Comparison of ENCODE assay signal across 8 cellular contexts in the genomic region with DNA sequence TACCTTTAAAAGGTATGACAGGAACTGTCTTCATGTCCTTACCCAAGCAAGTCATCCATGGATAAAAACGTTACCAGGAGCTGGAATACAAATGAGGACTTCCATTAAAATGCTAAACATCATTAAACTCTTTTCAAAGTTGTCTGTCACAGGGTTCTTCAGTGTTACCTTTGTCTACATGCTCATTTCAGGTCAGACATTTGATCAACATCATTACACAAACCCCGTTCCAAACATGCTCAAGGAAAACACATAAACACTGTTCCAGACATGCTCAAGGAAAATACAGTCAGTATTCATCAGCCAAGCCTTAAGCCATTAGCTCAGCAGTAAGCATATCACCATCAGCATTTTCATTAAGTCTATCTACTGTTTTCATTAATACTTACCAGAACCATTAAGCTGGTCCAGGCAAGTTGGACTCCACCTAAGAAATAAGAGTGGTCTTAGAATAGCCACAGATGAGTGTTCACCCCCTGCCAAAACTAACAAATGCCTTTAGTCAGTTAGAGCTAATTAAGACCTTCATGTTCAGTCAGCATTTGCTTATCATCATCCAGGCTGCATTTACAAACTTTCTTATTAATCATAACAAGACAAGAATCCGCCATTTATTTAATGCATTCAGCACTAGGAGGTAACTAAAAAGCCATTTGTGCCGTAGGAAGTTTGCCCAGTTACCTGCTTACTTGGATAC. TPM values are rescaled to one million over a fixed set of nuclear protein-coding genes. Genes with fewer than 3 reads are reported as not detected.
DNase-seq lines count a peak whose midpoint lies in the region; ATAC-seq and TF ChIP-seq lines count a peak whose summit lies in the region.

No MANE protein-coding gene starts in this region.

- H2AK5ac ChIP-seq in IMR-90 (ENCODE audit: low read depth, low read length) = no peak overlapping the region

- 0% methylated on average over 1 of the region's 4 CpGs; no CpG with 5 or more reads in 1 of the 2 experiments for whole genome bisulfite sequencing in IMR-90 (ENCODE audit: extremely low coverage in 2 of 2, insufficient read length in 1 of 2), 2 experiments

- H2AFZ ChIP-seq in IMR-90 (replicated peaks; ENCODE audit: low read length, poor library complexity) = no peak overlapping the region

- no peak overlapping the region for H4K91ac ChIP-seq in IMR-90 (ENCODE audit: insufficient read depth, low read depth, low read length)

- ATAC-seq in CD4-positive, CD25-positive, alpha-beta regulatory T cell (ENCODE audit: low read depth in 2 of 2) = no peak
- no peak for ATAC-seq in IMR-90 (ENCODE audit: low read depth)
- ATAC-seq in HG03039 (IDR thresholded peaks at IDR 0.05; ENCODE audit: unreplicated experiment) = no peak
- no peak for ATAC-seq in GM21723 (IDR thresholded peaks at IDR 0.05; ENCODE audit: unreplicated experiment)

- no peak overlapping the region for H3K4ac ChIP-seq in IMR-90 (ENCODE audit: low read depth, low read length)

- H2BK15ac ChIP-seq in IMR-90 (ENCODE audit: low read depth, low read length) = no peak overlapping the region

- peak overlapping the region; percentile 94 for H3K4me3 ChIP-seq in CD4-positive, CD25-positive, alpha-beta regulatory T cell (ENCODE audit: low read depth, low read length)
- H3K4me3 ChIP-seq in IMR-90 (ENCODE audit: insufficient read depth, low read depth, low read length) = peak overlapping the region; percentile 70

- POLR2A ChIA-PET in IMR-90 (lab: Charles Lee; ENCODE audit: unreplicated experiment) = interaction anchor here (0.5 to 1.1 kb wide), 3 partner anchors 9 to 21 kb away, joined by 3 to 13 read pairs (median 5); no protein-coding TSS in a partner anchor

- peak overlapping the region; percentile 64 for H3K4me2 ChIP-seq in IMR-90 (ENCODE audit: low read depth, low read length)

- peaks cover 19 to 66% (median 56%) of the 10 kb centered on the region in 4 donors for H3K4me1 Mint-ChIP-seq in CD4-positive, CD25-positive, alpha-beta regulatory T cell
- H3K4me1 Mint-ChIP-seq in brain (peaks cover 53% of the 10 kb centered on the region), mesothelial cell of epicardium (peaks cover 38% of the 10 kb centered on the region)

- peaks cover 9 to 51% of the 10 kb centered on the region in 2 experiments; a peak in 3 of 4 replicates for H3K79me1 ChIP-seq in IMR-90 (ENCODE audit: low read depth in 1 of 2, low read length in 2 of 2)

- no TSS peak for BruUV-seq in IMR-90 (replicated peaks; lab: Mats Ljungman, UMichigan)

- peak overlapping the region; percentile 98 for H3K27ac ChIP-seq in CD4-positive, CD25-positive, alpha-beta regulatory T cell (ENCODE audit: insufficient read depth, low read length, poor library complexity, severe bottlenecking)
- no peak overlapping the region for H3K27ac ChIP-seq in IMR-90 (ENCODE audit: insufficient read depth, low read length)

- H2BK5ac ChIP-seq in IMR-90 (ENCODE audit: low read depth, low read length, poor library complexity, severe bottlenecking) = peak overlapping the region; percentile 54

- no peaks in the 10 kb centered on the region for H3K9me3 ChIP-seq in CD4-positive, CD25-positive, alpha-beta regulatory T cell (ENCODE audit: control insufficient read depth in 2 of 2, low read length in 2 of 2)
- no peaks in the 10 kb centered on the region for H3K9me3 ChIP-seq in IMR-90 (ENCODE audit: control insufficient read depth, insufficient read depth, low read length)

- no peaks in the 10 kb centered on the region for H3K27me3 ChIP-seq in CD4-positive, CD25-positive, alpha-beta regulatory T cell (ENCODE audit: control insufficient read depth, insufficient read depth, low read length)
- no peaks in the 10 kb centered on the region for H3K27me3 ChIP-seq in IMR-90 (ENCODE audit: control insufficient read depth, insufficient read depth, low read length)

- peak overlapping the region; percentile 96 for H3K23ac ChIP-seq in IMR-90 (ENCODE audit: low read depth, low read length)

- H4K5ac ChIP-seq in IMR-90 (ENCODE audit: low read depth, low read length) = no peak overlapping the region

- in situ Hi-C loops in IMR-90 (cut with MboI; ENCODE audit: low sequenced_read_pairs) = no loop called here

- H2BK20ac ChIP-seq in IMR-90 (ENCODE audit: low read depth, low read length) = no peak overlapping the region

- peak overlapping the region; percentile 37 for H3K56ac ChIP-seq in IMR-90 (ENCODE audit: extremely low read depth, insufficient read depth, low read length)

- peak overlapping the region; percentile 88; the same call in 1 of the 2 replicates for H3K9ac ChIP-seq in IMR-90 (ENCODE audit: low read depth, low read length)

- H3K4me1 ChIP-seq in CD4-positive, CD25-positive, alpha-beta regulatory T cell (ENCODE audit: control insufficient read depth, insufficient read depth, low read length, poor library complexity, severe bottlenecking) = peaks cover 60% of the 10 kb centered on the region
- H3K4me1 ChIP-seq in IMR-90 (ENCODE audit: control insufficient read depth, insufficient read depth, low read length) = no peaks in the 10 kb centered on the region

- CTCF ChIA-PET in IMR-90 (lab: Yijun Ruan, JAX) = interaction anchor here (1.4 kb wide), 1 partner anchor 9 kb away, joined by 8 read pairs; no protein-coding TSS in a partner anchor

- H2AK9ac ChIP-seq in IMR-90 (replicated peaks; ENCODE audit: low read depth, low read length, poor library complexity) = no peak overlapping the region

- no peak for TF ChIP-seq RAD21 in IMR-90 (IDR thresholded peaks at IDR 0.05; ENCODE audit: low read length)

- peaks cover 8% of the 10 kb centered on the region for H3K27me3 Mint-ChIP-seq in CD4-positive, CD25-positive, alpha-beta regulatory T cell
- H3K27me3 Mint-ChIP-seq in brain (peaks cover 9% of the 10 kb centered on the region), mesothelial cell of epicardium (ENCODE audit: low read depth) (no peaks in the 10 kb centered on the region)

- peak overlapping the region; percentile 58; the same call in 1 of the 2 replicates for H3K14ac ChIP-seq in IMR-90 (replicated peaks; ENCODE audit: low read depth, low read length)

- H3K9me3 Mint-ChIP-seq in CD4-positive, CD25-positive, alpha-beta regulatory T cell = no peaks in the 10 kb centered on the region
- H3K9me3 Mint-ChIP-seq in brain (peaks cover 0 to 11% (median 4%) of the 10 kb centered on the region in 5 experiments), mesothelial cell of epicardium (no peaks in the 10 kb centered on the region)

- TF ChIP-seq CTCF in IMR-90 (conservative IDR thresholded peaks at IDR 0.05; ENCODE audit: low read depth, low read length) (no peak), brain (conservative IDR thresholded peaks at IDR 0.05) (no peak), mesothelial cell of epicardium (IDR thresholded peaks at IDR 0.05; ENCODE audit: unreplicated experiment) (no peak)

- dilution Hi-C loops in IMR-90 (cut with HindIII; ENCODE audit: low sequenced_read_pairs, unreplicated experiment) = no loop called here

- peak overlapping the region; percentile 90 to 99 (median 94) for H3K4me3 Mint-ChIP-seq in CD4-positive, CD25-positive, alpha-beta regulatory T cell
- H3K4me3 Mint-ChIP-seq in brain (peak overlapping the region; percentile 95 to 100 (median 98)), mesothelial cell of epicardium (peak overlapping the region; percentile 99)

- peak in 2 of 3 donors; percentile 6 to 17 for DNase-seq in CD4-positive, CD25-positive, alpha-beta regulatory T cell
- DNase-seq in IMR-90 (no peak), mesothelial cell of epicardium (ENCODE audit: low spot score in 2 of 2, unreplicated experiment in 2 of 2) (no peak)
- DNase-seq in activated CD4-positive, CD25-positive, alpha-beta regulatory T cell treated with anti-CD3 and anti-CD28 coated beads, Interleukin-2, amount 50 U/mL, for 72 hours = no peak
- no peak for DNase-seq in stimulated activated CD4-positive, alpha-beta T cell treated with anti-CD3 and anti-CD28 coated beads, Interleukin-2, amount 100 ng/mL, for 24 hours

- peak overlapping the region; percentile 29 to 97 (median 97) for H3K27ac Mint-ChIP-seq in CD4-positive, CD25-positive, alpha-beta regulatory T cell
- H3K27ac Mint-ChIP-seq in brain = peak overlapping the region; percentile 28 to 100 (median 98)
- peak overlapping the region; percentile 99 for H3K27ac Mint-ChIP-seq in mesothelial cell of epicardium

- peaks cover 68% of the 10 kb centered on the region for H4K20me1 ChIP-seq in IMR-90 (ENCODE audit: insufficient read depth, low read length)

- H3K36me3 ChIP-seq in CD4-positive, CD25-positive, alpha-beta regulatory T cell (ENCODE audit: control insufficient read depth, insufficient read depth, low read length) = peaks cover 39% of the 10 kb centered on the region
- H3K36me3 ChIP-seq in IMR-90 (ENCODE audit: control insufficient read depth, insufficient read depth, low read length) = peaks cover 45% of the 10 kb centered on the region

- H3K36me3 Mint-ChIP-seq in CD4-positive, CD25-positive, alpha-beta regulatory T cell = peaks cover 36% of the 10 kb centered on the region
- peaks cover 59% of the 10 kb centered on the region for H3K36me3 Mint-ChIP-seq in brain
- peaks cover 38% of the 10 kb centered on the region for H3K36me3 Mint-ChIP-seq in mesothelial cell of epicardium

- no peak overlapping the region for H2BK120ac ChIP-seq in IMR-90 (ENCODE audit: low read depth, low read length)

- H4K8ac ChIP-seq in IMR-90 (ENCODE audit: low read depth in 2 of 2, low read length in 2 of 2) = no peak overlapping the region

- no peak overlapping the region; the same call in 1 of the 2 replicates for H3K18ac ChIP-seq in IMR-90 (ENCODE audit: low read depth, low read length)

- intact Hi-C loops in IMR-90 (cut with micrococcal nuclease) = loop anchor here (5.0 kb wide), 2 partner anchors 433 to 1118 kb away; no protein-coding TSS in a partner anchor

- TF ChIP-seq POLR2A in IMR-90 (IDR thresholded peaks at IDR 0.05; ENCODE audit: low read depth, low read length) = no peak

- H3K9me1 ChIP-seq in IMR-90 (ENCODE audit: insufficient read depth, low read length) = no peaks in the 10 kb centered on the region

RNA-seq across cellular contexts. Expression of a gene that starts 2.2 kb away (rescaled TPM):
- 511 TPM for total RNA-seq in CD4-positive, CD25-positive, alpha-beta regulatory T cell
- polyA plus RNA-seq in CD4-positive, CD25-positive, alpha-beta regulatory T cell = 100 to 1,000 TPM; 279 to 452 (median 362) TPM
- 380 and 450 TPM in 2 replicates for total RNA-seq in IMR-90 (2012; rRNA removed)
- polyA plus RNA-seq in IMR-90 (2012; rRNA removed) = 561 and 737 TPM in 2 replicates
- polyA plus RNA-seq in IMR-90 (2012; cell fraction: cytosol; rRNA removed) = 218 and 390 TPM in 2 replicates
- polyA plus RNA-seq in IMR-90 (2012; cell fraction: nucleus; rRNA removed; ENCODE audit: low replicate concordance) = 299 and 1,751 TPM in 2 replicates
- polyA plus RNA-seq in brain (ENCODE audit: insufficient read depth, low read depth, low replicate concordance) = 188 TPM
- 631 to 658 TPM (median 655 TPM) in 3 replicates for total RNA-seq in mesothelial cell of epicardium

RNA-seq across cellular contexts. Expression of a gene that starts 2.6 kb away (rescaled TPM):
- total RNA-seq in CD4-positive, CD25-positive, alpha-beta regulatory T cell = 20.3 TPM
- polyA plus RNA-seq in CD4-positive, CD25-positive, alpha-beta regulatory T cell = 1 to 10 TPM in 2 of 4 donors, under 1 TPM in 2; 0.78 to 1.8 (median 0.97) TPM
- total RNA-seq in IMR-90 (2012; rRNA removed) (9.7 and 13.1 TPM in 2 replicates), mesothelial cell of epicardium (16.9 to 19.3 TPM (median 17.9 TPM) in 3 replicates)
- polyA plus RNA-seq in IMR-90 (2012; rRNA removed) (0.92 and 1.0 TPM in 2 replicates), brain (ENCODE audit: insufficient read depth, low read depth, low replicate concordance) (0.76 TPM)
- 0.09 and 0.22 TPM in 2 replicates for polyA plus RNA-seq in IMR-90 (2012; cell fraction: cytosol; rRNA removed)
- 0.94 and 2.9 TPM in 2 replicates for polyA plus RNA-seq in IMR-90 (2012; cell fraction: nucleus; rRNA removed; ENCODE audit: low replicate concordance)

RNA-seq across cellular contexts. Expression of a gene that starts 40.9 kb away (rescaled TPM):
- total RNA-seq in CD4-positive, CD25-positive, alpha-beta regulatory T cell = 10.2 TPM
- polyA plus RNA-seq in CD4-positive, CD25-positive, alpha-beta regulatory T cell = 10 to 100 TPM in 1 of 4 donors, 1 to 10 TPM in 3; 6.7 to 10.0 (median 8.0) TPM
- 21.1 and 21.9 TPM in 2 replicates for total RNA-seq in IMR-90 (2012; rRNA removed)
- polyA plus RNA-seq in IMR-90 (2012; rRNA removed) = 4.8 and 6.3 TPM in 2 replicates
- 1.1 and 1.4 TPM in 2 replicates for polyA plus RNA-seq in IMR-90 (2012; cell fraction: cytosol; rRNA removed)
- 0.88 and 3.3 TPM in 2 replicates for polyA plus RNA-seq in IMR-90 (2012; cell fraction: nucleus; rRNA removed; ENCODE audit: low replicate concordance)
- 10.2 TPM for polyA plus RNA-seq in brain (ENCODE audit: insufficient read depth, low read depth, low replicate concordance)
- 10.1 to 12.0 TPM (median 10.7 TPM) in 3 replicates for total RNA-seq in mesothelial cell of epicardium

RNA-seq across cellular contexts. Expression of a gene that starts 41.1 kb away (rescaled TPM):
- 4.8 TPM for total RNA-seq in CD4-positive, CD25-positive, alpha-beta regulatory T cell
- 10 to 100 TPM in 1 of 4 donors, 1 to 10 TPM in 3; 8.9 to 12.5 (median 9.3) TPM for polyA plus RNA-seq in CD4-positive, CD25-positive, alpha-beta regulatory T cell
- total RNA-seq in IMR-90 (2012; rRNA removed) (18.8 and 22.8 TPM in 2 replicates), mesothelial cell of epicardium (14.5 to 15.1 TPM (median 14.6 TPM) in 3 replicates)
- polyA plus RNA-seq in IMR-90 (2012; rRNA removed) (13.1 and 14.8 TPM in 2 replicates), brain (ENCODE audit: insufficient read depth, low read depth, low replicate concordance) (21.7 TPM)
- 4.6 and 11.0 TPM in 2 replicates for polyA plus RNA-seq in IMR-90 (2012; cell fraction: cytosol; rRNA removed)
- polyA plus RNA-seq in IMR-90 (2012; cell fraction: nucleus; rRNA removed; ENCODE audit: low replicate concordance) = 2.7 and 11.4 TPM in 2 replicates

RNA-seq across cellular contexts. Expression of a gene that starts 51.5 kb away (rescaled TPM):
- not detected for total RNA-seq in CD4-positive, CD25-positive, alpha-beta regulatory T cell
- polyA plus RNA-seq in CD4-positive, CD25-positive, alpha-beta regulatory T cell = not detected
- total RNA-seq in IMR-90 (2012; rRNA removed) (not detected in 2 replicates), mesothelial cell of epicardium (0.22 to 0.27 TPM (median 0.23 TPM) in 3 replicates)
- polyA plus RNA-seq in IMR-90 (2012; rRNA removed) (not detected in 2 replicates), brain (ENCODE audit: insufficient read depth, low read depth, low replicate concordance) (0.22 TPM)
- 0.08 TPM in 1 of 2 replicates, not detected in the other for polyA plus RNA-seq in IMR-90 (2012; cell fraction: cytosol; rRNA removed)
- 0.07 and 0.08 TPM in 2 replicates for polyA plus RNA-seq in IMR-90 (2012; cell fraction: nucleus; rRNA removed; ENCODE audit: low replicate concordance)

Comparison
In these comparisons a context has a peak if more than half of its experiments do, and no peak if none do; other contexts are left out.
1. DNase-seq: peak in CD4-positive, CD25-positive, alpha-beta regulatory T cell (2 of 3); none in IMR-90 (single experiment), mesothelial cell of epicardium (0 of 2), activated CD4-positive, CD25-positive, alpha-beta regulatory T cell treated with anti-CD3 and anti-CD28 coated beads, Interleukin-2, amount 50 U/mL, for 72 hours (single experiment) and stimulated activated CD4-positive, alpha-beta T cell treated with anti-CD3 and anti-CD28 coated beads, Interleukin-2, amount 100 ng/mL, for 24 hours (0 of 2).
2. Peak in every context shown above with its lines, with median percentiles within 50 percentile points of each other: H3K27ac Mint-ChIP-seq and H3K4me3 Mint-ChIP-seq.